9 cellular contexts compared by ENCODE assay signal in the genomic region with DNA sequence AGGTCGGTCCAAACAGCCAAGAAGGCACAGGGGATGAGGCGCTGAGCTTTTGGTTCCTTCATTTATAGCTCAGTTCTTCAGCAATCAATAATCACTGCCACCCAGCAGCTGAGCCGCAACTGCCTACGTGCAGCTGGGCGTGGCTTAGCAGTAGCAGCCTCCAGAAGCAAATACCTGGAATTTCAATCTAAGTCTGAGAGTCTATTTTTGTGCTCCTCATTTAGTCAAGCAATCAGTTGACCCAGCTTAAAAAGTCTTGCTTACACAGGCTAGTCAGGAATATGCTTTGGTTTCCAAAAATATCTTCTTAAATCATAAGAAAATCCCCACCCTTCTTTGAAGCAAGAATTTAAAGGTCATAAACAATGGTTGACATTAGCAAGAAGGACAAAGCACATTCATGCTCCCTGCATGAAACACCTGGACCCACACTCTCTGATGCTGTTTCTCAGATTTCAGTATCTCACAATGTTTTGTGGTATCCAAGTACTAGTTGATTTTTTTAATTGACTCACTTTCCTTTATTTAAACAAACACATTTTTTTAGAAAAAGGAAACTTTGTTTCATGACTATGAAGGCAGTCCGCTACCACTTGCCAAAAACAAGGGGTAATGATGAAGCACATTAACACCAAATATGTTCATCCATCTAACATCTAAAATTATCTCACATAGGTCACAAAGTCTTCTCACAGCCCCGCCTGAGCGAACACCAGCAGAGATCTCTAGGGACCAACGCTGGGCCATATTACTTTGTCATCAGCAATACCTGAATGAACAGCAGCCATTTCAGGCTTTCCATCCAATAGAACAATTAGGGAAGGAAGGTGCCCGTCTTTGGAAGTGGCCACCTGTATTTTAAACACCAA.
DNase-seq lines count a peak whose midpoint lies in the region; ATAC-seq and TF ChIP-seq lines count a peak whose summit lies in the region.
"Had no signal": no experiment of that assay in that cellular context is flagged by ENCODE, and none has a peak within 500 bp of the region (broad histone marks: within the 10 kb centered on the region; RNA-seq: fewer than 3 reads in every experiment).

No MANE protein-coding gene starts in this region.

- no peak overlapping the region for H3K27ac Mint-ChIP-seq in GM23338
- peak overlapping the region; percentile 91 for H3K27ac Mint-ChIP-seq in activated naive CD4-positive, alpha-beta T cell treated with anti-CD3 and anti-CD28 coated beads, Interleukin-2, amount 50 U/mL, for 72 hours
- H3K27ac Mint-ChIP-seq in natural killer cell treated with Interleukin-12 subunit alpha and Interleukin-12 subunit beta and Interleukin-15 and Interleukin-18, amount 100 ng/mL, for 72 hours: peak overlapping the region; percentile 47 to 63

- H3K9me2 ChIP-seq in GM23338 (ENCODE audit: insufficient read depth): peaks cover 3% of the 10 kb centered on the region; the same call in 1 of the 2 replicates

- peak; percentile 31 for DNase-seq in GM23338 (ENCODE audit: low spot score)
- no peak for DNase-seq in activated naive CD4-positive, alpha-beta T cell treated with anti-CD3 and anti-CD28 coated beads, Interleukin-2, amount 50 U/mL, for 72 hours (ENCODE audit: low spot score in 2 of 2)
- DNase-seq in natural killer cell treated with Interleukin-12 subunit alpha and Interleukin-12 subunit beta and Interleukin-15 and Interleukin-18, amount 100 ng/mL, for 72 hours (ENCODE audit: low spot score): no peak
- no peak for DNase-seq in SKM-1 treated with dmso at 0.1 percent for 144 hours (lab: John Stamatoyannopoulos, UW; ENCODE audit: unreplicated experiment)
- no peak for DNase-seq in hippocampal formation (lab: John Stamatoyannopoulos, UW)
- DNase-seq in amygdala (lab: John Stamatoyannopoulos, UW): no peak
- DNase-seq in NCI-H82 treated with DMSO at 0.1 percent for 48 hours (lab: John Stamatoyannopoulos, UW; ENCODE audit: unreplicated experiment): no peak

- ATAC-seq in GM18498 (IDR thresholded peaks at IDR 0.05; ENCODE audit: unreplicated experiment) (peak; percentile 32), GM23338 (peak; percentile 17; the same call in 2 of the 3 replicates)
- peak; percentile 48 to 78 for ATAC-seq in activated naive CD4-positive, alpha-beta T cell treated with anti-CD3 and anti-CD28 coated beads, Interleukin-2, amount 50 U/mL, for 72 hours
- no peak for ATAC-seq in natural killer cell treated with Interleukin-12 subunit alpha and Interleukin-12 subunit beta and Interleukin-15 and Interleukin-18, amount 100 ng/mL, for 72 hours

- H3K36me3 Mint-ChIP-seq in GM23338 (ENCODE audit: low read depth): no peaks in the 10 kb centered on the region; the same call in 2 of the 3 replicates
- peaks cover 62 to 78% of the 10 kb centered on the region in 2 donors for H3K36me3 Mint-ChIP-seq in activated naive CD4-positive, alpha-beta T cell treated with anti-CD3 and anti-CD28 coated beads, Interleukin-2, amount 50 U/mL, for 72 hours
- peaks cover 35% of the 10 kb centered on the region for H3K36me3 Mint-ChIP-seq in natural killer cell treated with Interleukin-12 subunit alpha and Interleukin-12 subunit beta and Interleukin-15 and Interleukin-18, amount 100 ng/mL, for 72 hours

- no peak overlapping the region for H3K4me3 ChIP-seq in GM23338

- no peaks in the 10 kb centered on the region for H3F3A ChIP-seq in GM23338 (replicated peaks; ENCODE audit: low read depth)

- H3K27me3 Mint-ChIP-seq in GM23338 (ENCODE audit: insufficient read depth, low read depth, poor library complexity): peaks cover 2% of the 10 kb centered on the region
- no peaks in the 10 kb centered on the region for H3K27me3 Mint-ChIP-seq in natural killer cell treated with Interleukin-12 subunit alpha and Interleukin-12 subunit beta and Interleukin-15 and Interleukin-18, amount 100 ng/mL, for 72 hours

- no peak overlapping the region for H3K4me3 Mint-ChIP-seq in GM23338
- no peak overlapping the region for H3K4me3 Mint-ChIP-seq in natural killer cell treated with Interleukin-12 subunit alpha and Interleukin-12 subunit beta and Interleukin-15 and Interleukin-18, amount 100 ng/mL, for 72 hours
- H3K4me3 Mint-ChIP-seq: neural crest cell had no signal

- no peaks in the 10 kb centered on the region for H3K27me3 ChIP-seq in GM23338 (ENCODE audit: insufficient read depth)

- no peaks in the 10 kb centered on the region for H4K20me1 ChIP-seq in GM23338 (replicated peaks; ENCODE audit: insufficient read depth)

- H3K4me1 ChIP-seq in GM23338 (ENCODE audit: insufficient read depth): peaks cover 26% of the 10 kb centered on the region

- peak overlapping the region; percentile 3 for H3K4me2 ChIP-seq in GM23338

- H3K4me1 Mint-ChIP-seq in GM23338: peaks cover 31% of the 10 kb centered on the region
- peaks cover 53 to 63% of the 10 kb centered on the region in 2 donors for H3K4me1 Mint-ChIP-seq in natural killer cell treated with Interleukin-12 subunit alpha and Interleukin-12 subunit beta and Interleukin-15 and Interleukin-18, amount 100 ng/mL, for 72 hours (ENCODE audit: low read depth in 2 of 2)

- no peaks in the 10 kb centered on the region for H3K9me3 Mint-ChIP-seq in GM23338
- H3K9me3 Mint-ChIP-seq in activated naive CD4-positive, alpha-beta T cell treated with anti-CD3 and anti-CD28 coated beads, Interleukin-2, amount 50 U/mL, for 72 hours: peaks cover 0 to 5% of the 10 kb centered on the region in 2 donors
- H3K9me3 Mint-ChIP-seq in natural killer cell treated with Interleukin-12 subunit alpha and Interleukin-12 subunit beta and Interleukin-15 and Interleukin-18, amount 100 ng/mL, for 72 hours: no peaks in the 10 kb centered on the region
- H3K9me3 Mint-ChIP-seq: neural crest cell had no signal

- H3K79me2 ChIP-seq in GM23338 (replicated peaks; ENCODE audit: insufficient read depth): no peaks in the 10 kb centered on the region

- H2AFZ ChIP-seq in GM23338: no peak overlapping the region

- no peak for TF ChIP-seq CTCF in GM23338 (conservative IDR thresholded peaks at IDR 0.05; ENCODE audit: low read depth in 2 of 2)

- H3K27ac ChIP-seq in GM23338 (ENCODE audit: low read depth): no peak overlapping the region

- H3K36me3 ChIP-seq in GM23338 (ENCODE audit: insufficient read depth): no peaks in the 10 kb centered on the region

TF ChIP-seq in GM23338, 12 proteins besides CTCF, POLR2A, EP300 and RAD21 (continues in another document):
- TF ChIP-seq POLR2AphosphoS5 (IDR thresholded peaks at IDR 0.05; ENCODE audit: low read depth): no peak
- TF ChIP-seq STAT1 (IDR thresholded peaks at IDR 0.05; ENCODE audit: unreplicated experiment): no peak
- no peak for TF ChIP-seq CREB1 (CRISPR knock-in tag; IDR thresholded peaks at IDR 0.05; ENCODE audit: low read depth)
- TF ChIP-seq EZH2 (IDR thresholded peaks at IDR 0.05; ENCODE audit: low read depth, unreplicated experiment): no peak
- no peak for TF ChIP-seq JUNB (IDR thresholded peaks at IDR 0.05; ENCODE audit: unreplicated experiment)

Comparison
In these comparisons a context has a peak if more than half of its experiments do, and no peak if none do; other contexts are left out.
1. ATAC-seq: peak in GM18498 (single experiment), GM23338 (single experiment) and activated naive CD4-positive, alpha-beta T cell treated with anti-CD3 and anti-CD28 coated beads, Interleukin-2, amount 50 U/mL, for 72 hours (2 of 2); none in natural killer cell treated with Interleukin-12 subunit alpha and Interleukin-12 subunit beta and Interleukin-15 and Interleukin-18, amount 100 ng/mL, for 72 hours (0 of 2).